Comparison of ENCODE assay signal across 20 cellular contexts in the genomic region with DNA sequence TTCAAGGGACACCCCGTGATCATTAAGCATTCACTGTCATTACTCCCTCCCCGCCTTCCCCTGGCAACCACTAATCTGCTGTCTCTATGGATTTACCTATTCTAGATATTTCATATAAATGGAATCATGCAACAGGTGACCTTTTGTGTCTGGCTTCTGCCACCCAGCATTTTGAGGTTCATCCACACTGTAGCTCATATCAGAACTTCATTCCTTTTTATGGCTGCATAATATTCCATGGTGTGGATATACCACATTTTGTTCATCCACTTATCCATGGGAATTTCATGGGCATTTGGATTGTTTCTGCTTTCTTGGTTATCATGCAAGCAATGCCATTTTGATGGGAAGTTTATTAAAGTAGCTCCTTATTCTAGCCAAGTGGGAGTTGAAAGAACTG.
A peak's percentile ranks its signal among the peaks of the same experiment; 100 is the strongest.
DNase-seq lines count a peak whose midpoint lies in the region; FAIRE-seq and TF ChIP-seq lines count a peak whose summit lies in the region.
"Had no signal": no experiment of that assay in that cellular context is flagged by ENCODE, and none has a peak within 500 bp of the region (broad histone marks: within the 10 kb centered on the region; RNA-seq: fewer than 3 reads in every experiment).

No MANE protein-coding gene starts in this region.

- no peak for TF ChIP-seq CTCF in HEK293 (tag by site-specific recombination; IDR thresholded peaks at IDR 0.05)

- H3K27ac ChIP-seq in HEK293 (ENCODE audit: extremely low read depth, low read depth, low read length): no peak overlapping the region
- H3K27ac ChIP-seq: BLaER1 had no signal

- H3K9me3 ChIP-seq in HEK293 (ENCODE audit: control insufficient read depth, insufficient read depth, low read depth, low read length): no peaks in the 10 kb centered on the region
- H3K9me3 ChIP-seq: BE2C, BLaER1 had no signal

- no peak for DNase-seq in HTR-8/SVneo (ENCODE audit: insufficient read length, low spot score)
- DNase-seq in mesenteric fat pad (ENCODE audit: low spot score): peak; percentile 9
- no peak for DNase-seq in DMS53 (lab: John Stamatoyannopoulos, UW)
- DNase-seq in NCI-H748 treated with DMSO at 0.1 percent for 48 hours (lab: John Stamatoyannopoulos, UW): no peak
- DNase-seq: 8988T; ACHN; BE2C; C1 segment of cervical spinal cord; CD4-positive, alpha-beta memory T cell; CD4-positive, CD25-positive, alpha-beta regulatory T cell; CD8-positive, alpha-beta memory T cell; COR-L47; DMS 273 treated with DMSO at 0.1 percent for 48 hours; GF-D8 had no signal

- CTCF ChIA-PET in HEK293 (lab: Yijun Ruan, JAX): no interaction called here

- POLR2A ChIA-PET in HEK293 (lab: Yijun Ruan, JAX): no interaction called here

- H3K4me1 ChIP-seq in HEK293 (ENCODE audit: control insufficient read depth, insufficient read depth, low read length): no peaks in the 10 kb centered on the region
- H3K4me1 ChIP-seq: BE2C, BLaER1 had no signal

- H3K36me3 ChIP-seq in HEK293 (ENCODE audit: control insufficient read depth in 2 of 2, insufficient read depth in 1 of 2, low read length in 2 of 2): no peaks in the 10 kb centered on the region
- H3K36me3 ChIP-seq: BE2C, BLaER1 had no signal

- peak; percentile 83 for FAIRE-seq in HTR-8/SVneo (lab: Jason Lieb, UNC)
- FAIRE-seq: A204.1, G401.6, GM12891, GM19239 had no signal

- H3K4me3 ChIP-seq in HEK293 (ENCODE audit: low read depth, low read length): no peak overlapping the region
- H3K4me3 ChIP-seq: BLaER1 had no signal

TF ChIP-seq in HEK293, 187 proteins besides CTCF, POLR2A, EP300 and RAD21:
- no peak for TF ChIP-seq ZNF549 (tag by site-specific recombination; IDR thresholded peaks at IDR 0.05)
- peak; percentile 50; the same call in 1 of the 2 replicates for TF ChIP-seq SCRT2 (tag by site-specific recombination; IDR thresholded peaks at IDR 0.05)
- no peak for TF ChIP-seq ZNF211 (tag by site-specific recombination; IDR thresholded peaks at IDR 0.05; ENCODE audit: low read depth)
- no peak for TF ChIP-seq ZNF239 (tag by site-specific recombination; IDR thresholded peaks at IDR 0.05)
- TF ChIP-seq REPIN1 (tag by site-specific recombination; IDR thresholded peaks at IDR 0.05; ENCODE audit: low read depth): no peak
- no peak for TF ChIP-seq ZSCAN23 (tag by site-specific recombination; IDR thresholded peaks at IDR 0.05)
- no peak for TF ChIP-seq ZBTB1 (tag by site-specific recombination; IDR thresholded peaks at IDR 0.05)
- no peak for TF ChIP-seq ZNF311 (tag by site-specific recombination; IDR thresholded peaks at IDR 0.05; ENCODE audit: borderline replicate concordance)
- peak; percentile 84 for TF ChIP-seq ZNF146 (tag by site-specific recombination; IDR thresholded peaks at IDR 0.05)
